ENCODE assay signal across 24 cellular contexts in genomic region chr12:108090107-108090899, GRCh38.
A peak's percentile ranks its signal among the peaks of the same experiment; 100 is the strongest.
DNase-seq lines count a peak whose midpoint lies in the region; TF ChIP-seq lines count a peak whose summit lies in the region.
"Had no signal": no experiment of that assay in that cellular context is flagged by ENCODE, and none has a peak within 500 bp of the region (broad histone marks: within the 10 kb centered on the region; RNA-seq: fewer than 3 reads in every experiment).

No MANE protein-coding gene starts in this region.

- H3K27me3 ChIP-seq in NT2/D1 (ENCODE audit: insufficient read depth, insufficient read length) = no peaks in the 10 kb centered on the region
- H3K27me3 ChIP-seq: BLaER1 treated with 17β-estradiol and CSF1 and Interleukin-3, amounts not matched to agents 10 nM and 100 nM; ovary; SJCRH30; upper lobe of right lung had no signal

- H3K4me3 ChIP-seq in HEK293 (ENCODE audit: low read depth, low read length) (no peak overlapping the region), NT2/D1 (ENCODE audit: insufficient read length, low read depth) (no peak overlapping the region)
- H3K4me3 ChIP-seq: adrenal gland; BLaER1 treated with 17β-estradiol and CSF1 and Interleukin-3, amounts not matched to agents 10 nM and 100 nM; lower lobe of right lung; ovary; SJCRH30; smooth muscle cell; upper lobe of right lung had no signal

- TF ChIP-seq CTCF in HEK293 (tag by site-specific recombination; IDR thresholded peaks at IDR 0.05) = no peak

- H3K36me3 ChIP-seq in HEK293 (ENCODE audit: control insufficient read depth in 2 of 2, insufficient read depth in 1 of 2, low read length in 2 of 2) (no peaks in the 10 kb centered on the region), NT2/D1 (ENCODE audit: insufficient read depth, insufficient read length, low read length) (no peaks in the 10 kb centered on the region)
- H3K36me3 ChIP-seq: adrenal gland; BLaER1 treated with 17β-estradiol and CSF1 and Interleukin-3, amounts not matched to agents 10 nM and 100 nM; lower lobe of right lung; ovary; SJCRH30; upper lobe of right lung had no signal

- DNase-seq in ELF-1 (ENCODE audit: low read depth, low spot score) (peak; percentile 35), NT2/D1 (ENCODE audit: low read depth, low spot score) (peak; percentile 40), iPS DF 4.7 (ENCODE audit: extremely low read depth, low spot score) (peak; percentile 56), COR-L47 (lab: John Stamatoyannopoulos, UW) (no peak), NCI-H446 (lab: John Stamatoyannopoulos, UW) (no peak)
- DNase-seq in stimulated activated CD4-positive, alpha-beta T cell treated with anti-CD3 and anti-CD28 coated beads, Interleukin-15, amount 100 ng/mL, for 24 hours = no peak
- DNase-seq: activated CD4-positive, alpha-beta memory T cell treated with anti-CD3 and anti-CD28 coated beads for 36 hours; activated CD4-positive, CD25-positive, alpha-beta regulatory T cell treated with anti-CD3 and anti-CD28 coated beads, Interleukin-2, amount 50 U/mL, for 72 hours; activated CD8-positive, alpha-beta memory T cell treated with anti-CD3 and anti-CD28 coated beads, Interleukin-2, amount 50 U/mL, for 4 hours; activated naive CD4-positive, alpha-beta T cell treated with anti-CD3 and anti-CD28 coated beads for 36 hours; adrenal gland; Caco-2; lower lobe of right lung; NCI-H1105; NCI-H187 treated with DMSO at 0.1 percent for 48 hours; NCI-H446 treated with DMSO at 0.1 percent for 48 hours; ovary; SJCRH30; stimulated activated CD4-positive, alpha-beta T cell treated with anti-CD3 and anti-CD28 coated beads, Interleukin-2, amount 100 ng/mL, for 48 hours; T-helper 1 cell; upper lobe of right lung had no signal

- H3K9me3 ChIP-seq in HEK293 (ENCODE audit: control insufficient read depth, insufficient read depth, low read depth, low read length) (no peaks in the 10 kb centered on the region), NT2/D1 (ENCODE audit: insufficient read depth, low read length) (peaks cover 9% of the 10 kb centered on the region; the same call in 1 of the 2 replicates)
- H3K9me3 ChIP-seq: adrenal gland, ovary, SJCRH30, upper lobe of right lung had no signal

- no peak overlapping the region for H3K27ac ChIP-seq in HEK293 (ENCODE audit: extremely low read depth, low read depth, low read length)
- H3K27ac ChIP-seq: adrenal gland; BLaER1 treated with 17β-estradiol and CSF1 and Interleukin-3, amounts not matched to agents 10 nM and 100 nM; lower lobe of right lung; ovary; SJCRH30; upper lobe of right lung had no signal

- CTCF ChIA-PET in HEK293 (lab: Yijun Ruan, JAX) = no interaction called here

- POLR2A ChIA-PET in HEK293 (lab: Yijun Ruan, JAX) = interaction anchor here (0.6 kb wide), 1 partner anchor 104 kb away, joined by 3 read pairs; no protein-coding TSS in a partner anchor

- no peaks in the 10 kb centered on the region for H3K4me1 ChIP-seq in HEK293 (ENCODE audit: control insufficient read depth, insufficient read depth, low read length)
- H3K4me1 ChIP-seq in NT2/D1 (ENCODE audit: insufficient read depth, insufficient read length) = peaks cover 2% of the 10 kb centered on the region
- H3K4me1 ChIP-seq: adrenal gland; BLaER1 treated with 17β-estradiol and CSF1 and Interleukin-3, amounts not matched to agents 10 nM and 100 nM; Caco-2; lower lobe of right lung; SJCRH30; upper lobe of right lung had no signal

- H3K9ac ChIP-seq in NT2/D1 (ENCODE audit: insufficient read length, low read depth) = no peak overlapping the region
- H3K9ac ChIP-seq: BLaER1 treated with 17β-estradiol and CSF1 and Interleukin-3, amounts not matched to agents 10 nM and 100 nM had no signal

TF ChIP-seq in HEK293, 187 proteins besides CTCF, POLR2A, EP300 and RAD21:
- TF ChIP-seq YY2 (tag by site-specific recombination; IDR thresholded peaks at IDR 0.05) = 0 out of 2 replicates have a peak, but pooled peaks have one; percentile 40
- TF ChIP-seq ZNF398 (tag by site-specific recombination; IDR thresholded peaks at IDR 0.05) = no peak
- no peak for TF ChIP-seq ZNF211 (tag by site-specific recombination; IDR thresholded peaks at IDR 0.05; ENCODE audit: low read depth)
- no peak for TF ChIP-seq ZNF423 (tag by site-specific recombination; IDR thresholded peaks at IDR 0.05)

Comparison
In these comparisons a context has a peak if more than half of its experiments do, and no peak if none do; other contexts are left out.
1. DNase-seq: peak in ELF-1 (single experiment), NT2/D1 (single experiment) and iPS DF 4.7 (single experiment); none in COR-L47 (single experiment), stimulated activated CD4-positive, alpha-beta T cell treated with anti-CD3 and anti-CD28 coated beads, Interleukin-15, amount 100 ng/mL, for 24 hours (single experiment) and NCI-H446 (0 of 2).